ENCODE assay signal across 17 cellular contexts in the genomic region with DNA sequence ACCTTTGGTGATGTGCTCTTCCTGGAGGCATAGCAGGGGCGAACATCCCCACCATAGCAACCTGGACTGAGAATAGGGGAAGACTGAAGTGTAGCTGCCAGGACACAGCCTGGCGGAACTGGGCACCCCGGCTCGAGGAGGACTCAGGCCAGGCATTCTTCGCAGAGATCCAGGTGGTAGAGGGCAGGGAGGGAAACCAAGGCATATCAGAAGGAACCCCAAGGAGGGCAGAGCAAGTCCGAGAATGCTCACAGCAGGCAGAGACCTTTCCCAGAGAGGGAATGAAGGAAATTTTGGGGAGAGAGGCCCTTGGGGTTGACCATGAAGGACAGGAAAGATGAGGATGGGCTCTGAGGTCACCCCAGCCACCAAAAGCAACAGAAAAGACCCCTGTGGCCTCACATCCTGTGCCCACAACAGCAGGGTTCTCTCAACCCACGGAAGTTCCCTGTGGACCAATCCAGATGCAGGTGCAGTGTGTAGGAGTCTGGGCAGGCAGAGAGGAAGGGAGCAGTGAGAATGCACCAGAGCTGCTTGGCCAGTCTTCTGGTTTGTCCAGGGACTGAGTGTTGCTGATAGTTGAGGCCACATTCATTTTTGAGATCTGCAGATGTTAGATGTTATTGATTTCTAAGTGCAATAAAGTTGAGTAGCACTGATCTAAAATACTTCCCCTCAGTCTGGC.
"Had no signal": no experiment of that assay in that cellular context is flagged by ENCODE, and none has a peak within 500 bp of the region (broad histone marks: within the 10 kb centered on the region; RNA-seq: fewer than 3 reads in every experiment).

No MANE protein-coding gene starts in this region.

- H3K27ac ChIP-seq: coronary artery, prostate gland, SK-N-MC, spleen, stomach, testis, VCaP had no signal

- H3K9me3 ChIP-seq: left lung, prostate gland, spleen, stomach, testis had no signal

- DNase-seq: activated CD4-positive, alpha-beta T cell treated with anti-CD3 and anti-CD28 coated beads, Interleukin-2, amount 50 U/mL, for 48 hours; activated gamma-delta T cell; activated T-cell treated with anti-CD3 and anti-CD28 coated beads, Interleukin-2, amount 50 U/mL, for 4 hours; central memory CD4-positive, alpha-beta T cell; effector CD4-positive, alpha-beta T cell; foreskin melanocyte; left lung; mesendoderm; natural killer cell; nucleus accumbens; spleen; stomach; testis had no signal

- H3K4me3 ChIP-seq: coronary artery, left lung, prostate gland, SK-N-MC, spleen, stomach, testis had no signal

- H3K27me3 ChIP-seq: testis had no signal

- H3K36me3 ChIP-seq: left lung, prostate gland, spleen, stomach had no signal

- H3K4me1 ChIP-seq: prostate gland, testis had no signal
